In the genomic region with DNA sequence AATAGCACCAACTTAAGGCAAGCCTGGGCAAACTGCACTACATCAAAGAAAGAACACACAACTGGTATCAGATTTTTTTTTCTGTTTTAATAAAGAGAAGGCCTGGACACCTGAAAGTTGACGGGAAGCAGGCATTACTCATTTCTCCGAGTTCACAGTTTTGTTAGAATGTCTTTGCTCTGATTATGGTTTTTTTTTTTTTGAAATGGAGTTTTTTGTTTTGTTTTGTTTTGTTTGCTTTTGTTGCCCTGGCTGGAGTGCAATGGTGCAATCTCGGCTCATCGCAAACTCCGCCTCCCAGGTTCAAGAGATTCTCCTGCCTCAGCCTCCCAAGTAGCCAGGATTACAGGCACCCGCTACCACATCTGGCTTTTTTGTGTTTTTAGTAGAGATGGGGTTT, we compare ENCODE assay signal across 1 cellular context. TPM values are rescaled to one million over a fixed set of nuclear protein-coding genes. Genes with fewer than 3 reads are reported as not detected.
"Had no signal": no experiment of that assay in that cellular context is flagged by ENCODE, and none has a peak within 500 bp of the region (broad histone marks: within the 10 kb centered on the region; RNA-seq: fewer than 3 reads in every experiment).

No MANE protein-coding gene starts in this region.

RNA-seq across cellular contexts. Expression of a gene that starts 9.7 kb away (rescaled TPM):
- total RNA-seq: OCI-LY7 had no signal
